18 cellular contexts compared by ENCODE assay signal in genomic region chr6:160108077-160108476, GRCh38.
"Had no signal": no experiment of that assay in that cellular context is flagged by ENCODE, and none has a peak within 500 bp of the region (broad histone marks: within the 10 kb centered on the region; RNA-seq: fewer than 3 reads in every experiment).

No MANE protein-coding gene starts in this region.

- H3K36me3 ChIP-seq: ovary, uterus had no signal

- H2AFZ ChIP-seq: neural progenitor cell had no signal

- DNase-seq: activated CD8-positive, alpha-beta memory T cell treated with anti-CD3 and anti-CD28 coated beads, Interleukin-2, amount 50 U/mL, for 48 hours; activated naive CD4-positive, alpha-beta T cell; activated naive CD8-positive, alpha-beta T cell treated with anti-CD3 and anti-CD28 coated beads, Interleukin-2, amount 50 U/mL, for 24 hours; aorta; cerebellar nuclear complex; effector memory CD8-positive, alpha-beta T cell; foreskin melanocyte; mesendoderm; ovary; stimulated activated CD4-positive, alpha-beta T cell treated with anti-CD3 and anti-CD28 coated beads, Interleukin-12 subunit alpha, Interleukin-12 subunit beta, amount 100 ng/mL, for 4 hours; uterus had no signal

- H3K4me1 Mint-ChIP-seq: activated naive CD8-positive, alpha-beta T cell treated with anti-CD3 and anti-CD28 coated beads, Interleukin-2, amount 50 U/mL, for 24 hours; stimulated activated memory B cell treated with anti-CD40 and anti-IgM and Interleukin-4, amounts not matched to agents 10 μg/mL and 1 μg/mL and 100 μg/mL, for 72 hours had no signal

- H3K27me3 Mint-ChIP-seq: activated naive CD8-positive, alpha-beta T cell treated with anti-CD3 and anti-CD28 coated beads, Interleukin-2, amount 50 U/mL, for 24 hours; dendritic cell treated with granulocyte-macrophage colony-stimulating factor and Interleukin-4, amounts not matched to agents 40 ng/mL and 50 ng/mL, for 4 days; effector memory CD8-positive, alpha-beta T cell; stimulated activated memory B cell treated with anti-CD40 and anti-IgM and Interleukin-4, amounts not matched to agents 10 μg/mL and 1 μg/mL and 100 μg/mL, for 72 hours had no signal

- H3K9me3 Mint-ChIP-seq: activated naive CD8-positive, alpha-beta T cell treated with anti-CD3 and anti-CD28 coated beads, Interleukin-2, amount 50 U/mL, for 24 hours; activated T-helper 1 cell treated with anti-CD3 and anti-CD28 coated beads, Interleukin-12 subunit alpha, Interleukin-12 subunit beta, Interleukin-2, Interleukin-4 antibody, amounts not matched to agents 30 ng/mL and 10 ng/mL and 1 ng/mL, durations not matched to agents 14 hours and 24 hours and 36 hours; dendritic cell treated with granulocyte-macrophage colony-stimulating factor and Interleukin-4, amounts not matched to agents 40 ng/mL and 50 ng/mL, for 4 days; effector memory CD8-positive, alpha-beta T cell; neural progenitor cell; stimulated activated memory B cell treated with anti-CD40 and anti-IgM and Interleukin-4, amounts not matched to agents 10 μg/mL and 1 μg/mL and 100 μg/mL, for 72 hours had no signal

- H3K27me3 ChIP-seq: neural progenitor cell, ovary, tibial artery, uterus had no signal

- H3K4me2 ChIP-seq: neural progenitor cell had no signal

- H3K27ac Mint-ChIP-seq: activated naive CD8-positive, alpha-beta T cell treated with anti-CD3 and anti-CD28 coated beads, Interleukin-2, amount 50 U/mL, for 24 hours; activated T-helper 1 cell treated with anti-CD3 and anti-CD28 coated beads, Interleukin-12 subunit alpha, Interleukin-12 subunit beta, Interleukin-2, Interleukin-4 antibody, amounts not matched to agents 30 ng/mL and 10 ng/mL and 1 ng/mL, durations not matched to agents 14 hours and 24 hours and 36 hours; dendritic cell treated with granulocyte-macrophage colony-stimulating factor and Interleukin-4, amounts not matched to agents 40 ng/mL and 50 ng/mL, for 4 days; neural progenitor cell; stimulated activated memory B cell treated with anti-CD40 and anti-IgM and Interleukin-4, amounts not matched to agents 10 μg/mL and 1 μg/mL and 100 μg/mL, for 72 hours had no signal

- H3K4me1 ChIP-seq: neural progenitor cell, uterus had no signal

- ATAC-seq: activated CD4-positive, CD25-positive, alpha-beta regulatory T cell treated with anti-CD3 and anti-CD28 coated beads, Interleukin-2, amount 50 U/mL, for 24 hours; activated naive CD8-positive, alpha-beta T cell treated with anti-CD3 and anti-CD28 coated beads, Interleukin-2, amount 50 U/mL, for 24 hours; effector memory CD8-positive, alpha-beta T cell; stimulated activated memory B cell treated with anti-CD40 and anti-IgM and Interleukin-4, amounts not matched to agents 10 μg/mL and 1 μg/mL and 100 μg/mL, for 72 hours had no signal

- H3K9ac ChIP-seq: neural progenitor cell had no signal

- H3K27ac ChIP-seq: epithelial cell of prostate, neural progenitor cell, ovary, tibial artery, uterus had no signal

- H3K9me3 ChIP-seq: ovary, tibial artery, uterus had no signal

- H3K4me3 ChIP-seq: neural progenitor cell, ovary, tibial artery, uterus had no signal

- H3K4me3 Mint-ChIP-seq: activated naive CD8-positive, alpha-beta T cell treated with anti-CD3 and anti-CD28 coated beads, Interleukin-2, amount 50 U/mL, for 24 hours; activated T-helper 1 cell treated with anti-CD3 and anti-CD28 coated beads, Interleukin-12 subunit alpha, Interleukin-12 subunit beta, Interleukin-2, Interleukin-4 antibody, amounts not matched to agents 30 ng/mL and 10 ng/mL and 1 ng/mL, durations not matched to agents 14 hours and 24 hours and 36 hours; dendritic cell treated with granulocyte-macrophage colony-stimulating factor and Interleukin-4, amounts not matched to agents 40 ng/mL and 50 ng/mL, for 4 days; effector memory CD8-positive, alpha-beta T cell; neural progenitor cell; stimulated activated memory B cell treated with anti-CD40 and anti-IgM and Interleukin-4, amounts not matched to agents 10 μg/mL and 1 μg/mL and 100 μg/mL, for 72 hours had no signal
